Comparison of ENCODE assay signal across 10 cellular contexts in genomic region chr1:154423303-154423987, GRCh38. TPM values are rescaled to one million over a fixed set of nuclear protein-coding genes. Genes with fewer than 3 reads are reported as not detected.
DNase-seq lines count a peak whose midpoint lies in the region; ATAC-seq and FAIRE-seq lines count a peak whose summit lies in the region.
"Had no signal": no experiment of that assay in that cellular context is flagged by ENCODE, and none has a peak within 500 bp of the region (broad histone marks: within the 10 kb centered on the region; RNA-seq: fewer than 3 reads in every experiment).

No MANE protein-coding gene starts in this region.

- WGBS in esophagus, 2 donors, result 22 to 40% methylated on average over 5 of the region's 5 CpGs

- DNase-seq in CD1c-positive myeloid dendritic cell (ENCODE audit: extremely low spot score) (peak; percentile 78), RCC 7860 (ENCODE audit: low spot score) (peak; percentile 66), pons (ENCODE audit: low spot score) (peak; percentile 93), NCI-H345 (lab: John Stamatoyannopoulos, UW) (no peak), SKM-1 treated with dmso at 0.1 percent for 144 hours (lab: John Stamatoyannopoulos, UW; ENCODE audit: unreplicated experiment) (no peak)

- H3K9me3 ChIP-seq in esophagus (ENCODE audit: control insufficient read depth in 2 of 2, insufficient read depth in 1 of 2, low read depth in 1 of 2, low read length in 1 of 2), result no peaks in the 10 kb centered on the region

- H3K27me3 ChIP-seq in esophagus (ENCODE audit: control insufficient read depth in 1 of 2, insufficient read depth in 2 of 2, low read length in 2 of 2), result no peaks in the 10 kb centered on the region

- H3K27ac ChIP-seq in esophagus (ENCODE audit: low read depth in 2 of 2, low read length in 1 of 2), result peak overlapping the region; percentile 84 to 85

- H3K36me3 ChIP-seq in esophagus (ENCODE audit: control insufficient read depth in 2 of 2, insufficient read depth in 2 of 2, low read length in 1 of 2), result no peaks in the 10 kb centered on the region

- peaks cover 19 to 52% of the 10 kb centered on the region in 2 donors for H3K4me1 ChIP-seq in esophagus (ENCODE audit: control insufficient read depth in 2 of 2, insufficient read depth in 2 of 2, low read length in 1 of 2)

- FAIRE-seq in RCC 7860 (lab: Jason Lieb, UNC), result peak; percentile 89
- FAIRE-seq: GM12892, K562 had no signal

- ATAC-seq in HG03457 (IDR thresholded peaks at IDR 0.05; ENCODE audit: unreplicated experiment) (no peak), GM18498 (IDR thresholded peaks at IDR 0.05; ENCODE audit: unreplicated experiment) (no peak)
- ATAC-seq: K562 had no signal

- H3K4me3 ChIP-seq in esophagus (ENCODE audit: low read depth in 1 of 2, low read length in 2 of 2), result no peak overlapping the region
- H3K4me3 ChIP-seq: K562 had no signal

RNA-seq across cellular contexts. Expression of gene IL6R, which starts 18.3 kb away (rescaled TPM):
- 1 to 10 TPM; 2.7 to 3.4 TPM for polyA plus RNA-seq in esophagus

Comparison
In these comparisons a context has a peak if more than half of its experiments do, and no peak if none do; other contexts are left out.
1. DNase-seq: peak in CD1c-positive myeloid dendritic cell (single experiment), RCC 7860 (single experiment) and pons (single experiment); none in NCI-H345 (single experiment) and SKM-1 treated with dmso at 0.1 percent for 144 hours (single experiment).